Comparison of ENCODE assay signal across 1 cellular context in genomic region chr4:189613202-189613601, GRCh38.
TF ChIP-seq lines count a peak whose summit lies in the region.

No MANE protein-coding gene starts in this region.

TF ChIP-seq in HepG2, 621 proteins besides CTCF, POLR2A, EP300 and RAD21:
- no peak for TF ChIP-seq ZNF10 (CRISPR knock-in tag; IDR thresholded peaks at IDR 0.05; ENCODE audit: borderline replicate concordance, low read depth)
- no peak for TF ChIP-seq MTA3 (CRISPR knock-in tag; IDR thresholded peaks at IDR 0.05)
- TF ChIP-seq SOX5 (CRISPR knock-in tag; IDR thresholded peaks at IDR 0.05; ENCODE audit: borderline replicate concordance): no peak
